22 cellular contexts compared by ENCODE assay signal in the genomic region with DNA sequence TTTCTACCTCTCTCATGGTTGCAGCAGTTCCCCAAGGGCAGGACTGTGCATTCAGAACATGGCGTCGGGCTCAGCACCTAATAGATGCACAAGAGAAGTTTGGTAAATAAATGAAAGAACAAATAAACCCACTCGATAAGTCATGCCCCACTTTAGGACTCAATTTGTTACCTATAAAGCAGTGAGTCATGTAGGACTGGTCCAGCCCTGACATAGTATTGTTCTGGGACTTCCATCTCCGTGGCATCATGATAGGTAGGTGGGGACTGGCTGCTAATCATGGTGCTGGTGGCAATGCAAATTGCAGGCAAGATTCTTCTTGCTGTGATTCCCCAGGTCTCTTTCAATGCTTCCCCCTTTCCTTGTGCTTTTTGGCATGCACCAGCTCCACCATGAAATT.
DNase-seq lines count a peak whose midpoint lies in the region; ATAC-seq and TF ChIP-seq lines count a peak whose summit lies in the region.
"Had no signal": no experiment of that assay in that cellular context is flagged by ENCODE, and none has a peak within 500 bp of the region (broad histone marks: within the 10 kb centered on the region; RNA-seq: fewer than 3 reads in every experiment).

No MANE protein-coding gene starts in this region.

- intact Hi-C loops in PC-3 (cut with micrococcal nuclease): no loop called here

- H3K9me3 ChIP-seq in PC-3 (ENCODE audit: low read length): no peaks in the 10 kb centered on the region
- H3K9me3 ChIP-seq in T-helper 17 cell (ENCODE audit: control insufficient read depth, low read length, poor library complexity, severe bottlenecking): no peaks in the 10 kb centered on the region
- H3K9me3 ChIP-seq: BLaER1, Caco-2 had no signal

- no TSS peak for BruUV-seq in PC-3 (replicated peaks; lab: Mats Ljungman, UMichigan)

- no peaks in the 10 kb centered on the region for H3K27me3 ChIP-seq in PC-3 (ENCODE audit: low read length)
- H3K27me3 ChIP-seq: BLaER1 had no signal

- no peak overlapping the region for H3K9ac ChIP-seq in PC-3 (ENCODE audit: low read length)
- H3K9ac ChIP-seq: BLaER1, GM23248 had no signal

- H4K20me1 ChIP-seq in PC-3 (ENCODE audit: low read length): no peaks in the 10 kb centered on the region
- H4K20me1 ChIP-seq: BLaER1 had no signal

- no peaks in the 10 kb centered on the region for H3F3A ChIP-seq in PC-3 (ENCODE audit: low read length, unreplicated experiment)

- no peak overlapping the region for H3K4me3 ChIP-seq in PC-3 (ENCODE audit: low read length)
- no peak overlapping the region for H3K4me3 ChIP-seq in epithelial cell of esophagus (ENCODE audit: low read length)
- H3K4me3 ChIP-seq: BLaER1, GM12878, GM23248 had no signal

- no peak overlapping the region for H2AFZ ChIP-seq in PC-3 (ENCODE audit: low read length)
- H2AFZ ChIP-seq: GM23248 had no signal

- ATAC-seq in PC-3 (no peak), T-helper 17 cell (no peak), HG02610 (IDR thresholded peaks at IDR 0.05; ENCODE audit: unreplicated experiment) (no peak), HG02885 (IDR thresholded peaks at IDR 0.05; ENCODE audit: poor library complexity, unreplicated experiment) (no peak)
- ATAC-seq: CD8-positive, alpha-beta T cell; GM12878 had no signal

- DNase-seq in Caki2 (ENCODE audit: low read depth): peak; percentile 29
- peak; percentile 2 for DNase-seq in PC-3
- DNase-seq in epithelial cell of esophagus (ENCODE audit: low read depth): peak; percentile 10
- DNase-seq in kidney tubule cell (ENCODE audit: low spot score): peak; percentile 77
- no peak for DNase-seq in T-helper 17 cell
- no peak for DNase-seq in NCI-H82 treated with DMSO at 0.1 percent for 48 hours (lab: John Stamatoyannopoulos, UW; ENCODE audit: unreplicated experiment)
- DNase-seq: Caco-2; CD4-positive, CD25-positive, alpha-beta regulatory T cell; CD8-positive, alpha-beta T cell; DMS 273 treated with DMSO at 0.1 percent for 48 hours; EL; GDM1; GM23248; H7; HCEC 1CT had no signal

- CTCF ChIA-PET in PC-3 (lab: Charles Lee): no interaction called here

- H3K4me3 Mint-ChIP-seq in T-helper 17 cell: no peak overlapping the region
- H3K4me3 Mint-ChIP-seq: B cell; CD4-positive, CD25-positive, alpha-beta regulatory T cell; CD8-positive, alpha-beta T cell had no signal

- no peaks in the 10 kb centered on the region for H3K9me2 ChIP-seq in PC-3 (replicated peaks; ENCODE audit: low read length)

- no peaks in the 10 kb centered on the region for H3K36me3 Mint-ChIP-seq in T-helper 17 cell (ENCODE audit: low read depth)
- H3K36me3 Mint-ChIP-seq: CD4-positive, CD25-positive, alpha-beta regulatory T cell; CD8-positive, alpha-beta T cell had no signal

- H3K4me2 ChIP-seq in PC-3 (ENCODE audit: low read length): no peak overlapping the region
- H3K4me2 ChIP-seq: BLaER1 had no signal

- H3K27ac ChIP-seq in PC-3 (ENCODE audit: low read length): no peak overlapping the region
- H3K27ac ChIP-seq: 22Rv1, BLaER1, C4-2B, GM23248 had no signal

- H3K36me3 ChIP-seq in PC-3 (ENCODE audit: low read depth, low read length): no peaks in the 10 kb centered on the region
- H3K36me3 ChIP-seq: BLaER1 had no signal

- in situ Hi-C loops in Caki2 (cut with HindIII; ENCODE audit: low pct_unique_long_range_greater_than_20kb, low sequenced_read_pairs): no loop called here

- no peaks in the 10 kb centered on the region for H3K4me1 Mint-ChIP-seq in T-helper 17 cell
- H3K4me1 Mint-ChIP-seq: B cell; CD4-positive, CD25-positive, alpha-beta regulatory T cell had no signal

- H3K27me3 Mint-ChIP-seq in T-helper 17 cell: peaks cover 34% of the 10 kb centered on the region

- H3K27ac Mint-ChIP-seq in T-helper 17 cell: no peak overlapping the region
- H3K27ac Mint-ChIP-seq: B cell; CD4-positive, CD25-positive, alpha-beta regulatory T cell; CD8-positive, alpha-beta T cell had no signal

- no peak for TF ChIP-seq CTCF in PC-3 (conservative IDR thresholded peaks at IDR 0.05; ENCODE audit: low read depth, low read length)
- TF ChIP-seq CTCF in epithelial cell of esophagus (IDR thresholded peaks at IDR 0.05; ENCODE audit: insufficient read depth, low read depth, low read length, missing control alignments): no peak

- POLR2A ChIA-PET in PC-3 (lab: Charles Lee; ENCODE audit: unreplicated experiment): no interaction called here

- no peaks in the 10 kb centered on the region for H3K4me1 ChIP-seq in PC-3 (ENCODE audit: insufficient read depth, low read length)
- H3K4me1 ChIP-seq: BLaER1, Caco-2 had no signal

- H3K79me2 ChIP-seq in PC-3 (ENCODE audit: low read length): no peaks in the 10 kb centered on the region

Comparison
In these comparisons a context has a peak if more than half of its experiments do, and no peak if none do; other contexts are left out.
1. DNase-seq: peak in Caki2 (single experiment), PC-3 (single experiment), epithelial cell of esophagus (single experiment) and kidney tubule cell (single experiment); none in T-helper 17 cell (0 of 3) and NCI-H82 treated with DMSO at 0.1 percent for 48 hours (single experiment).